Comparison of ENCODE assay signal across 8 cellular contexts in the genomic region with DNA sequence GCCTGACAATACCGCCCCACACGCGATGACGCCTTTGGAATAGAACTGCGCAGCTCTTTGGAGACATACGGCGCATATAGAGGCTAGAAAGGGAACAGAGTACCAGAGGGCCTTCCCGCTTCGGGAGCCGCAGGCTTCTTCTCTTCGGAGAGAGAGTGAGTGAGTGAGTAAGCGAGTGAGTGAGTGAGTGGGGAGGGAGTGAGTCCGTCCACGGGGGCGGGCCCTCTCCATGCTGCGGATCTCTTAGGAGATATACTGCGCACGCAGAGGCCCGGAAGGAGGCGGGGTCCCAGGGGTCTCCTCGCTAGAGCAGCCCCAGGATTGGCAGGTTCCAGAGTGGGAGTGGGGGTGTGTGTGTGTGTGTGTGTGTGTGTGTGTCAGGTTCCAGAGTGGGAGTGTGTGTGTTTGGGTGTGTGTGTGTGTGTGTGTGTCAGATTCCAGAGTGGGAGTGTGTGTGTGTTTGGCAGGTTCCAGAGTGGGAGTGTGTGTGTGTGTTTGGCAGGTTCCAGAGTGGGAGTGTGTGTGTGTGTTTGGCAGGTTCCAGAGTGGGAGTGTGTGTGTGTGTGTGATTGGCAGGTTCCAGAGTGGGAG.
DNase-seq lines count a peak whose midpoint lies in the region; ATAC-seq and TF ChIP-seq lines count a peak whose summit lies in the region.

No MANE protein-coding gene starts in this region.

- H2AFZ ChIP-seq in neuron (ENCODE audit: low read depth, low read length), result peak overlapping the region; percentile 48

- peak overlapping the region; percentile 74 for H3K4me3 Mint-ChIP-seq in activated naive CD4-positive, alpha-beta T cell treated with anti-CD3 and anti-CD28 coated beads, Interleukin-2, amount 10 ng/mL, durations not matched to agents 7 days and 5 days

- no peaks in the 10 kb centered on the region for H3K9me3 ChIP-seq in gastroesophageal sphincter
- H3K9me3 ChIP-seq in neuron (ENCODE audit: low read length), result no peaks in the 10 kb centered on the region
- H3K9me3 ChIP-seq in stomach, result no peaks in the 10 kb centered on the region

- peaks cover 23% of the 10 kb centered on the region for H3K4me1 Mint-ChIP-seq in activated naive CD4-positive, alpha-beta T cell treated with anti-CD3 and anti-CD28 coated beads, Interleukin-2, amount 10 ng/mL, durations not matched to agents 7 days and 5 days

- CTCF ChIA-PET in activated naive CD4-positive, alpha-beta T cell treated with anti-CD3 and anti-CD28 coated beads, Interleukin-2, amount 10 ng/mL, durations not matched to agents 7 days and 5 days (lab: Charles Lee), result no interaction called here

- peak overlapping the region; percentile 26 to 75 for H3K4me3 ChIP-seq in gastroesophageal sphincter
- peak overlapping the region; percentile 64 for H3K4me3 ChIP-seq in neuron (ENCODE audit: low read length)
- H3K4me3 ChIP-seq in stomach, result peak overlapping the region; percentile 66 to 79 (median 72)

- intact Hi-C loops in stomach (cut with DNase I; ENCODE audit: low total_unique reads), result loop anchor here (5.0 kb wide), 1 partner anchor 95 kb away; a partner anchor contains a TSS

- TF ChIP-seq POLR2A in gastroesophageal sphincter (IDR thresholded peaks at IDR 0.05) (peak in 1 of 2 donors; percentile 20), stomach (IDR thresholded peaks at IDR 0.05) (no peak)

- TF ChIP-seq CTCF in gastroesophageal sphincter (IDR thresholded peaks at IDR 0.05) (peak in 1 of 4 experiments; percentile 8), stomach (IDR thresholded peaks at IDR 0.05) (no peak)

- 0% methylated on average over 5 to 21 of the region's 21 CpGs for WGBS in gastroesophageal sphincter (ENCODE audit: low coverage in 1 of 2), 2 donors
- WGBS in stomach, 5 donors, result 0 to 3% (median 1%) methylated on average over 21 of the region's 21 CpGs

- ATAC-seq in GM21723 (IDR thresholded peaks at IDR 0.05; ENCODE audit: unreplicated experiment) (peak; percentile 68), gastroesophageal sphincter (peak; percentile 88)

- H3K27ac ChIP-seq in gastroesophageal sphincter, result peak overlapping the region; percentile 48 to 96 (median 88)
- H3K27ac ChIP-seq in stomach, result peak overlapping the region; percentile 85 to 96 (median 90)

- in situ Hi-C loops in SK-MEL-5 (cut with HindIII; ENCODE audit: low pct_unique_long_range_greater_than_20kb, low sequenced_read_pairs), result no loop called here

- no peaks in the 10 kb centered on the region for H3K36me3 Mint-ChIP-seq in activated naive CD4-positive, alpha-beta T cell treated with anti-CD3 and anti-CD28 coated beads, Interleukin-2, amount 10 ng/mL, durations not matched to agents 7 days and 5 days

- H3K36me3 ChIP-seq in gastroesophageal sphincter, result no peaks in the 10 kb centered on the region
- no peaks in the 10 kb centered on the region for H3K36me3 ChIP-seq in neuron (ENCODE audit: insufficient read depth, low read length)
- no peaks in the 10 kb centered on the region for H3K36me3 ChIP-seq in stomach

- H3K9me3 Mint-ChIP-seq in activated naive CD4-positive, alpha-beta T cell treated with anti-CD3 and anti-CD28 coated beads, Interleukin-2, amount 10 ng/mL, durations not matched to agents 7 days and 5 days, result no peaks in the 10 kb centered on the region

- TF ChIP-seq EP300 in gastroesophageal sphincter (IDR thresholded peaks at IDR 0.05), result no peak
- no peak for TF ChIP-seq EP300 in stomach (IDR thresholded peaks at IDR 0.05)

- H3K4me1 ChIP-seq in gastroesophageal sphincter, result peaks cover 0 to 31% (median 7%) of the 10 kb centered on the region in 3 donors
- peaks cover 13% of the 10 kb centered on the region for H3K4me1 ChIP-seq in neuron (ENCODE audit: insufficient read depth, low read length)
- H3K4me1 ChIP-seq in stomach, result peaks cover 14 to 41% (median 32%) of the 10 kb centered on the region in 4 donors

- peaks cover 66% of the 10 kb centered on the region for H3K27me3 Mint-ChIP-seq in activated naive CD4-positive, alpha-beta T cell treated with anti-CD3 and anti-CD28 coated beads, Interleukin-2, amount 10 ng/mL, durations not matched to agents 7 days and 5 days

- H3K27ac Mint-ChIP-seq in activated naive CD4-positive, alpha-beta T cell treated with anti-CD3 and anti-CD28 coated beads, Interleukin-2, amount 10 ng/mL, durations not matched to agents 7 days and 5 days, result peak overlapping the region; percentile 92

- DNase-seq in DMS53 (lab: John Stamatoyannopoulos, UW) (peak; percentile 96), KG1 (lab: John Stamatoyannopoulos, UW) (peak; percentile 93), SK-MEL-5 (ENCODE audit: low read depth, low spot score) (peak; percentile 75), stomach (peak; percentile 92)
- DNase-seq in activated naive CD4-positive, alpha-beta T cell treated with anti-CD3 and anti-CD28 coated beads, Interleukin-2, amount 10 ng/mL, durations not matched to agents 7 days and 5 days, result peak; percentile 90

- H3K27me3 ChIP-seq in gastroesophageal sphincter (no peaks in the 10 kb centered on the region), neuron (ENCODE audit: insufficient read depth, low read length) (no peaks in the 10 kb centered on the region), stomach (no peaks in the 10 kb centered on the region)

Comparison
In these comparisons a context has a peak if more than half of its experiments do, and no peak if none do; other contexts are left out.
1. Peak in every context shown above with its lines: DNase-seq, ATAC-seq, H3K4me3 ChIP-seq and H3K27ac ChIP-seq.